Comparison of ENCODE assay signal across 1 cellular context in the genomic region with DNA sequence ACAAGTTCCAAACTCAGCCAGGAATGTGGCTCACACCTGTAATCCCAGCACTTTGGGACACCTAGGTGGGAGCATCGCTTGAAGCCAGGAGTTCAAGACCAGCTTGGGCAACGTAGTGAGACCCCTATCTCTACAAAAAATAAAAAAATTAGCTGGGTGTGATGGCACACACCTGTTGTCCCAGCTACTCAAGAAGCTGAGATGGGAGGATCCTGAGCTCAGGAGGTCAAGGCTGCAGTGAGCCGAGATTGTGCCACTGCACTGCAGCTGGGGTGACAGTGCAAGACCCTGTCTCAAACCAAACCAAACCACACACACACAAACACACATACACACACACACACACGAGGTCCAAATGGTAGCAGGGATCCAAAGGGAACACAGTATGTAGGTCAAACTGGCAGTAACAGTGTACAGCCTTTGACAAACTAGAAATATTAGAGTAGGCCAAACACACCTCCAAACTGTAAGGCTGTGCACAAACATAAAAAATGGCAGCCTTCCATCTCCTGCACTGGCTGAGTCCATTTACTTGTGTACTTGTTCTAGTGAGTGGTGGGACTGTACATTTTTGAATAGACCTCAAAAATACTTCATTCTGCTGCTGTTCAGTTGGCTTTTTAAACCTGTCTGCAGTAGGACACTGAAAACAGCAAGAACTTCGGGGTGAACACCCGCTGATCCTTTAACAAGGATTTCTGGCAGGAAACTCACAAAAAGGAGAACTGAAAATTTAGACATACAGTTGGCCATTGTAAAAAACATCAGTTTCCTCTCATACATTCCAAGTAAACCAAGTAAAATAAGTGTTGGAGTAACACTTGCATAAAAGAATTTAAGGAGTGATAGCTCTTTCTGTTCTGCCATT.
TF ChIP-seq lines count a peak whose summit lies in the region.

No MANE protein-coding gene starts in this region.

TF ChIP-seq in K562, 482 proteins besides CTCF, POLR2A, EP300 and RAD21:
- no peak for TF ChIP-seq CREM (IDR thresholded peaks at IDR 0.05; ENCODE audit: low read depth)
- TF ChIP-seq KHSRP (IDR thresholded peaks at IDR 0.05), result no peak
- peak; percentile 78 for TF ChIP-seq POLR2B (IDR thresholded peaks at IDR 0.05; ENCODE audit: low read depth, partially characterized antibody)
- TF ChIP-seq STAT5A (IDR thresholded peaks at IDR 0.05; ENCODE audit: borderline replicate concordance, low read length), result no peak
- peak; percentile 68 for TF ChIP-seq SUPT5H (IDR thresholded peaks at IDR 0.05)
- TF ChIP-seq SIN3A (IDR thresholded peaks at IDR 0.05; ENCODE audit: borderline replicate concordance in 2 of 2, control insufficient read depth in 1 of 2, low read depth in 2 of 2, low read length in 2 of 2), result no peak
- TF ChIP-seq, protein P1, sequence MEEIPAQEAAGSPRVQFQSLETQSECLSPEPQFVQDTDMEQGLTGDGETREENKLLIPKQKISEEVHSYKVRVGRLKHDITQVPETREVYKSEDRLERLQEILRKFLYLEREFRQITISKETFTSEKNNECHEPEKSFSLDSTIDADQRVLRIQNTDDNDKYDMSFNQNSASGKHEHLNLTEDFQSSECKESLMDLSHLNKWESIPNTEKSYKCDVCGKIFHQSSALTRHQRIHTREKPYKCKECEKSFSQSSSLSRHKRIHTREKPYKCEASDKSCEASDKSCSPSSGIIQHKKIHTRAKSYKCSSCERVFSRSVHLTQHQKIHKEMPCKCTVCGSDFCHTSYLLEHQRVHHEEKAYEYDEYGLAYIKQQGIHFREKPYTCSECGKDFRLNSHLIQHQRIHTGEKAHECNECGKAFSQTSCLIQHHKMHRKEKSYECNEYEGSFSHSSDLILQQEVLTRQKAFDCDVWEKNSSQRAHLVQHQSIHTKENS (CRISPR knock-in tag; IDR thresholded peaks at IDR 0.05), result no peak
- no peak for TF ChIP-seq TCF3 (CRISPR knock-in tag; IDR thresholded peaks at IDR 0.05)
- TF ChIP-seq POLR2AphosphoS5 (IDR thresholded peaks at IDR 0.05; ENCODE audit: control insufficient read depth, insufficient read depth, low read depth, low read length), result peak; percentile 59
